In genomic region chr12:105189293-105189692, GRCh38 we compare ENCODE assay signal across 1 cellular context.
A peak's percentile ranks its signal among the peaks of the same experiment; 100 is the strongest.
TF ChIP-seq lines count a peak whose summit lies in the region.

No MANE protein-coding gene starts in this region.

TF ChIP-seq in A549, 52 proteins besides CTCF, POLR2A, EP300 and RAD21:
- no peak for TF ChIP-seq SMC3 (IDR thresholded peaks at IDR 0.05)
- no peak for TF ChIP-seq ATOH8 (CRISPR knock-in tag; IDR thresholded peaks at IDR 0.05; ENCODE audit: low read depth)
- no peak for TF ChIP-seq HDAC2 (IDR thresholded peaks at IDR 0.05)
- no peak for TF ChIP-seq ELK1 (IDR thresholded peaks at IDR 0.05; ENCODE audit: low read depth, low read length)
- peak; percentile 6 for TF ChIP-seq MAFK (IDR thresholded peaks at IDR 0.05; ENCODE audit: partially characterized antibody)
- TF ChIP-seq CHD4 (IDR thresholded peaks at IDR 0.05; ENCODE audit: borderline replicate concordance) = no peak
